ENCODE assay signal across 29 cellular contexts in genomic region chr11:77384584-77384983, GRCh38.
"Had no signal": no experiment of that assay in that cellular context is flagged by ENCODE, and none has a peak within 500 bp of the region (broad histone marks: within the 10 kb centered on the region; RNA-seq: fewer than 3 reads in every experiment).

No MANE protein-coding gene starts in this region.

- H3K27me3 Mint-ChIP-seq: naive thymus-derived CD4-positive, alpha-beta T cell; stimulated activated memory B cell treated with anti-CD40 and anti-IgM and Interleukin-4, amounts not matched to agents 10 μg/mL and 1 μg/mL and 100 μg/mL, for 72 hours; stimulated activated naive CD8-positive, alpha-beta T cell treated with anti-CD3 and anti-CD28 coated beads, Interleukin-15, amount 100 ng/mL, for 72 hours; type B pancreatic cell had no signal

- H3K36me3 Mint-ChIP-seq: natural killer cell had no signal

- H3K9me3 Mint-ChIP-seq: natural killer cell; neural progenitor cell; stimulated activated memory B cell treated with anti-CD40 and anti-IgM and Interleukin-4, amounts not matched to agents 10 μg/mL and 1 μg/mL and 100 μg/mL, for 72 hours; stimulated activated naive CD8-positive, alpha-beta T cell treated with anti-CD3 and anti-CD28 coated beads, Interleukin-15, amount 100 ng/mL, for 72 hours; type B pancreatic cell had no signal

- H3K4me3 Mint-ChIP-seq: naive thymus-derived CD4-positive, alpha-beta T cell; natural killer cell; nephron; neural progenitor cell; stimulated activated memory B cell treated with anti-CD40 and anti-IgM and Interleukin-4, amounts not matched to agents 10 μg/mL and 1 μg/mL and 100 μg/mL, for 72 hours; stimulated activated naive CD8-positive, alpha-beta T cell treated with anti-CD3 and anti-CD28 coated beads, Interleukin-15, amount 100 ng/mL, for 72 hours; type B pancreatic cell had no signal

- FAIRE-seq: pancreas had no signal

- H3K36me3 ChIP-seq: neural progenitor cell, pancreas, prostate gland, right atrium auricular region, transverse colon, uterus had no signal

- H3K4me1 ChIP-seq: neural progenitor cell, pancreas, prostate gland, right lobe of liver, suprapubic skin, testis, uterus had no signal

- H2AFZ ChIP-seq: neural progenitor cell had no signal

- H3K9me3 ChIP-seq: pancreas, prostate gland, right atrium auricular region, right lobe of liver, sigmoid colon, spleen, suprapubic skin, testis, tibial artery, transverse colon, upper lobe of right lung, uterus had no signal

- H3K4me1 Mint-ChIP-seq: neural progenitor cell; stimulated activated memory B cell treated with anti-CD40 and anti-IgM and Interleukin-4, amounts not matched to agents 10 μg/mL and 1 μg/mL and 100 μg/mL, for 72 hours had no signal

- DNase-seq: naive thymus-derived CD4-positive, alpha-beta T cell; natural killer cell; pancreas; retina; right lobe of liver; sigmoid colon; spleen; stimulated activated CD4-positive, alpha-beta T cell treated with anti-CD3 and anti-CD28 coated beads, Interleukin-12 subunit alpha, Interleukin-12 subunit beta, amount 100 ng/mL, for 4 hours; stimulated activated CD4-positive, alpha-beta T cell treated with anti-CD3 and anti-CD28 coated beads, Interleukin-1b, Interleukin-23, amount 100 ng/mL, for 48 hours; stimulated activated CD4-positive, alpha-beta T cell treated with anti-CD3 and anti-CD28 coated beads, Interleukin-4, amount 100 ng/mL, for 1 hour; stimulated activated CD4-positive, alpha-beta T cell treated with anti-CD3 and anti-CD28 coated beads, Interleukin-4, amount 100 ng/mL, for 4 hours; stimulated activated CD8-positive, alpha-beta memory T cell treated with anti-CD3 and anti-CD28 coated beads, Interleukin-4, amount 100 ng/mL, for 48 hours; stimulated activated naive CD4-positive, alpha-beta T cell; stimulated activated naive CD8-positive, alpha-beta T cell treated with anti-CD3 and anti-CD28 coated beads, Interleukin-15, amount 100 ng/mL, for 72 hours; stimulated activated naive CD8-positive, alpha-beta T cell treated with anti-CD3 and anti-CD28 coated beads, Interleukin-15, Interleukin-2, amounts not matched to agents 100 U/mL and 50 U/mL, for 24 hours; substantia nigra; testis; tibial artery; transverse colon; upper lobe of right lung; uterus had no signal

- H3K27me3 ChIP-seq: neural progenitor cell, pancreas, right atrium auricular region, right lobe of liver, sigmoid colon, spleen, suprapubic skin, testis, tibial artery, transverse colon, upper lobe of right lung, uterus had no signal

- H3K4me2 ChIP-seq: neural progenitor cell, smooth muscle cell had no signal

- H3K27ac Mint-ChIP-seq: naive thymus-derived CD4-positive, alpha-beta T cell; natural killer cell; nephron; neural progenitor cell; stimulated activated memory B cell treated with anti-CD40 and anti-IgM and Interleukin-4, amounts not matched to agents 10 μg/mL and 1 μg/mL and 100 μg/mL, for 72 hours had no signal

- H3K9ac ChIP-seq: neural progenitor cell had no signal

- ATAC-seq: naive thymus-derived CD4-positive, alpha-beta T cell; natural killer cell; pancreas; right lobe of liver; stimulated activated memory B cell treated with anti-CD40 and anti-IgM and Interleukin-4, amounts not matched to agents 10 μg/mL and 1 μg/mL and 100 μg/mL, for 72 hours; stimulated activated naive CD8-positive, alpha-beta T cell treated with anti-CD3 and anti-CD28 coated beads, Interleukin-15, amount 100 ng/mL, for 72 hours; stimulated activated naive CD8-positive, alpha-beta T cell treated with anti-CD3 and anti-CD28 coated beads, Interleukin-15, Interleukin-2, amounts not matched to agents 100 U/mL and 50 U/mL, for 24 hours; upper lobe of right lung had no signal

- H3K4me3 ChIP-seq: neural progenitor cell, pancreas, prostate gland, right atrium auricular region, right lobe of liver, sigmoid colon, smooth muscle cell, spleen, suprapubic skin, testis, tibial artery, transverse colon, upper lobe of right lung, uterus had no signal

- H3K27ac ChIP-seq: neural progenitor cell, pancreas, prostate gland, right atrium auricular region, right lobe of liver, sigmoid colon, spleen, suprapubic skin, testis, tibial artery, transverse colon, upper lobe of right lung, uterus had no signal
